In the genomic region with DNA sequence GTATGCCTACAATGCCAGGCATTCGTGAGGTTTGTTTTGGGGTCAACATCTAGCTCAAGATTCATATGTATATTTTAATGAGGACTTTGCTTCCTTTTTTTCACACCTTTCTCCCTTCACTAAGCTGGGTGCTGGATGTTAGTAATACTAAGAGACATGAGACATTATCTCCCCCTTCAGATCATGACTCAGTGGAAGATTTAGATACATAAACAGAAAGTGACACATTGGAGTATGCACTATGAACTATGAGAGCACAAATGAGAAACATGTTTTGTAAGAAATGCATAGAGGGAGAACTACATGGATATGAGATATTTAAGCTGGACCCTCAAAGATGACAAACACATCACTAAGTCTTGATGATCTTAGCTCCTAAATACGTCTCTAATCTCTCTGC, we compare ENCODE assay signal across 1 cellular context.
TF ChIP-seq lines count a peak whose summit lies in the region.

No MANE protein-coding gene starts in this region.

TF ChIP-seq in IMR-90, 13 proteins besides CTCF, POLR2A, EP300 and RAD21:
- TF ChIP-seq FOS (IDR thresholded peaks at IDR 0.05; ENCODE audit: low read depth, low read length) (peak; percentile 64), BHLHE40 (IDR thresholded peaks at IDR 0.05; ENCODE audit: low read depth, low read length) (peak; percentile 15; the same call in 1 of the 2 replicates), CEBPB (IDR thresholded peaks at IDR 0.05; ENCODE audit: low read depth, low read length) (no peak), MAFK (IDR thresholded peaks at IDR 0.05; ENCODE audit: low read depth, low read length) (no peak), NFE2L2 (IDR thresholded peaks at IDR 0.05; ENCODE audit: low read depth, low read length) (no peak), MXI1 (IDR thresholded peaks at IDR 0.05; ENCODE audit: borderline replicate concordance, low read depth, low read length) (no peak), RCOR1 (IDR thresholded peaks at IDR 0.05; ENCODE audit: insufficient replicate concordance, low read length) (no peak), SMC3 (IDR thresholded peaks at IDR 0.05; ENCODE audit: low read depth, low read length) (no peak)
- TF ChIP-seq, protein P1, sequence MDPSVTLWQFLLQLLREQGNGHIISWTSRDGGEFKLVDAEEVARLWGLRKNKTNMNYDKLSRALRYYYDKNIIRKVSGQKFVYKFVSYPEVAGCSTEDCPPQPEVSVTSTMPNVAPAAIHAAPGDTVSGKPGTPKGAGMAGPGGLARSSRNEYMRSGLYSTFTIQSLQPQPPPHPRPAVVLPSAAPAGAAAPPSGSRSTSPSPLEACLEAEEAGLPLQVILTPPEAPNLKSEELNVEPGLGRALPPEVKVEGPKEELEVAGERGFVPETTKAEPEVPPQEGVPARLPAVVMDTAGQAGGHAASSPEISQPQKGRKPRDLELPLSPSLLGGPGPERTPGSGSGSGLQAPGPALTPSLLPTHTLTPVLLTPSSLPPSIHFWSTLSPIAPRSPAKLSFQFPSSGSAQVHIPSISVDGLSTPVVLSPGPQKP (IDR thresholded peaks at IDR 0.05; ENCODE audit: borderline replicate concordance, low read depth, low read length) = no peak
